In genomic region chr3:138051946-138052802, GRCh38 we compare ENCODE assay signal across 8 cellular contexts. TPM values are rescaled to one million over a fixed set of nuclear protein-coding genes. Genes with fewer than 3 reads are reported as not detected.
DNase-seq lines count a peak whose midpoint lies in the region; ATAC-seq and TF ChIP-seq lines count a peak whose summit lies in the region.

No MANE protein-coding gene starts in this region.

- H3K4me1 Mint-ChIP-seq in T-helper 17 cell = no peaks in the 10 kb centered on the region

- no peak overlapping the region for H3K27ac ChIP-seq in HL-60 (replicated peaks)

- H3K4me3 Mint-ChIP-seq in T-helper 17 cell = no peak overlapping the region

- DNase-seq in NCI-H2227 (lab: John Stamatoyannopoulos, UW; ENCODE audit: unreplicated experiment) (peak; percentile 32), NCI-H2227 treated with DMSO at 0.1 percent for 48 hours (lab: John Stamatoyannopoulos, UW) (no peak), HL-60 (ENCODE audit: low read depth in 1 of 2, low spot score in 1 of 2) (peak in 1 of 2 experiments; percentile 16), foreskin fibroblast (peak; percentile 49 to 84), sciatic nerve (ENCODE audit: low spot score) (no peak), T-helper 17 cell (no peak)

- TF ChIP-seq CTCF in HL-60 (IDR thresholded peaks at IDR 0.05; ENCODE audit: insufficient read depth, low read length) (peak; percentile 71), foreskin fibroblast (IDR thresholded peaks at IDR 0.05; ENCODE audit: low read depth, low read length) (peak; percentile 87)

- H3K4me3 ChIP-seq in HL-60 (replicated peaks; ENCODE audit: insufficient read depth, low read length) (no peak overlapping the region), foreskin fibroblast (ENCODE audit: low read depth in 1 of 2, low read length in 2 of 2) (no peak overlapping the region)

- no peak overlapping the region for H3K27ac Mint-ChIP-seq in T-helper 17 cell

- intact Hi-C loops in sciatic nerve (cut with DNase I) = no loop called here

- H3K27me3 ChIP-seq in HL-60 (ENCODE audit: insufficient read depth, poor library complexity, severe bottlenecking) = no peaks in the 10 kb centered on the region

- no peaks in the 10 kb centered on the region for H3K9me3 ChIP-seq in T-helper 17 cell (ENCODE audit: control insufficient read depth, low read length, poor library complexity, severe bottlenecking)

- ATAC-seq in GM19468 (IDR thresholded peaks at IDR 0.05; ENCODE audit: extremely low read depth, unreplicated experiment) = peak; percentile 23
- ATAC-seq in SK-N-SH treated with all-trans-retinoic acid at 6 μM for 48 hours = peak; percentile 94
- ATAC-seq in sciatic nerve = peak; percentile 26
- no peak for ATAC-seq in T-helper 17 cell

- H3K27me3 Mint-ChIP-seq in T-helper 17 cell = peaks cover 34% of the 10 kb centered on the region

- no peaks in the 10 kb centered on the region for H3K36me3 Mint-ChIP-seq in T-helper 17 cell (ENCODE audit: low read depth)

TF ChIP-seq in SK-N-SH treated with all-trans-retinoic acid at 6 μM for 48 hours, 23 proteins besides CTCF, POLR2A, EP300 and RAD21:
- TF ChIP-seq ZNF565 (CRISPR knock-in tag; conservative IDR thresholded peaks at IDR 0.05; ENCODE audit: low read depth) (no peak), GLIS3 (CRISPR knock-in tag; IDR thresholded peaks at IDR 0.05) (no peak), RARB (CRISPR knock-in tag; IDR thresholded peaks at IDR 0.05) (no peak), ZFP3 (CRISPR knock-in tag; IDR thresholded peaks at IDR 0.05) (no peak), ARNTL (CRISPR knock-in tag; IDR thresholded peaks at IDR 0.05; ENCODE audit: borderline replicate concordance, low read depth) (no peak), ZNF8 (CRISPR knock-in tag; IDR thresholded peaks at IDR 0.05) (no peak), ZNF70 (CRISPR knock-in tag; IDR thresholded peaks at IDR 0.05) (no peak), BACH2 (CRISPR knock-in tag; IDR thresholded peaks at IDR 0.05; ENCODE audit: borderline replicate concordance) (no peak), CSRNP3 (CRISPR knock-in tag; IDR thresholded peaks at IDR 0.05) (no peak), ZFP30 (CRISPR knock-in tag; IDR thresholded peaks at IDR 0.05) (no peak), TCF4 (CRISPR knock-in tag; IDR thresholded peaks at IDR 0.05; ENCODE audit: borderline replicate concordance) (no peak), PPARA (CRISPR knock-in tag; IDR thresholded peaks at IDR 0.05; ENCODE audit: borderline replicate concordance) (no peak), ISL1 (CRISPR knock-in tag; IDR thresholded peaks at IDR 0.05) (no peak), CREB5 (CRISPR knock-in tag; IDR thresholded peaks at IDR 0.05; ENCODE audit: low read depth) (no peak), OSR1 (CRISPR knock-in tag; IDR thresholded peaks at IDR 0.05) (no peak), ESRRG (CRISPR knock-in tag; IDR thresholded peaks at IDR 0.05) (no peak), SNAI2 (CRISPR knock-in tag; IDR thresholded peaks at IDR 0.05) (no peak)

RNA-seq across cellular contexts. Expression of gene CLDN18, which starts 42.2 kb away (rescaled TPM):
- total RNA-seq in sciatic nerve (0.09 TPM), T-helper 17 cell (not detected)

Comparison
In these comparisons a context has a peak if more than half of its experiments do, and no peak if none do; other contexts are left out.
1. DNase-seq: peak in NCI-H2227 (single experiment) and foreskin fibroblast (2 of 2); none in NCI-H2227 treated with DMSO at 0.1 percent for 48 hours (single experiment), sciatic nerve (single experiment) and T-helper 17 cell (0 of 3).